ENCODE assay signal across 21 cellular contexts in the genomic region with DNA sequence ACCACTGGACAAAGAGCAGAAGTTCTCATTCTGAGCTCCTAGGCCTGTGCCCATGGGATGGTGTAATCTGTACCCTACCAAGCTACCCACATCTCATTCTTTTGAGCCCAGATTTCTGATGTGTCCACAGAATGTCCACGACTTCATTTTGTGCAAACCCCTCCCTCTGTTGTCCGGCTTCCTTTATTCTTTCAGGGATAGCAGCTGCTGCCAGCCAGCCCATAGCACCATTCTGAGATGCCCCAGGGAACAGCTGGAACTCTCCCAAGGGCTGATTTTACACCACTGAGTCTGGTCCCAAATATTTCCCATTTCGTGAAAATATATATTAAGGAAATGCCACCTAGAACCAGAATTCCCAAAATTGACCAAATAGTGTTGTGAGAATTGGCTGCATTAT.
A peak's percentile ranks its signal among the peaks of the same experiment; 100 is the strongest.
DNase-seq lines count a peak whose midpoint lies in the region; ATAC-seq and TF ChIP-seq lines count a peak whose summit lies in the region.
"Had no signal": no experiment of that assay in that cellular context is flagged by ENCODE, and none has a peak within 500 bp of the region (broad histone marks: within the 10 kb centered on the region; RNA-seq: fewer than 3 reads in every experiment).

No MANE protein-coding gene starts in this region.

- peaks cover 26% of the 10 kb centered on the region for H3K4me1 Mint-ChIP-seq in nephron
- H3K4me1 Mint-ChIP-seq: CD14-positive monocyte; CD8-positive, alpha-beta memory T cell; T-cell had no signal

- no peak for TF ChIP-seq POLR2A in erythroblast (IDR thresholded peaks at IDR 0.05; ENCODE audit: low read length)

- H3K4me3 ChIP-seq in SJCRH30, result no peak overlapping the region
- H3K4me3 ChIP-seq: A549, PC-9 had no signal

- H3K27ac Mint-ChIP-seq in nephron, result peak overlapping the region; percentile 4 to 79 (median 39)
- H3K27ac Mint-ChIP-seq: CD8-positive, alpha-beta memory T cell; T-cell had no signal

- no peaks in the 10 kb centered on the region for H3K27me3 ChIP-seq in SJCRH30

- no peak overlapping the region for H3K4me3 Mint-ChIP-seq in nephron
- H3K4me3 Mint-ChIP-seq: CD14-positive monocyte; CD8-positive, alpha-beta memory T cell; T-cell had no signal

- H3K36me3 Mint-ChIP-seq in nephron (ENCODE audit: low read depth), result no peaks in the 10 kb centered on the region
- H3K36me3 Mint-ChIP-seq: CD14-positive monocyte; CD8-positive, alpha-beta memory T cell; T-cell had no signal

- peak; percentile 38 for DNase-seq in NCI-H748 (lab: John Stamatoyannopoulos, UW; ENCODE audit: unreplicated experiment)
- DNase-seq in NCI-H748 treated with DMSO at 0.1 percent for 48 hours (lab: John Stamatoyannopoulos, UW), result no peak
- DNase-seq in SJCRH30, result peak; percentile 13 to 50
- DNase-seq in erythroblast (lab: John Stamatoyannopoulos, UW), result no peak
- DNase-seq in A172 (ENCODE audit: low spot score), result no peak
- DNase-seq: AML-193; Calu3; CD8-positive, alpha-beta memory T cell; DND-41; Karpas-422; NCI-H1105 treated with DMSO at 0.1 percent for 48 hours; NCI-H2081; PC-9; Right ventricle myocardium superior; RPMI8226; T-cell had no signal

- ATAC-seq in GM19035 (IDR thresholded peaks at IDR 0.05; ENCODE audit: unreplicated experiment), result no peak
- ATAC-seq: A549, HepG2, T-cell had no signal

- H3K36me3 ChIP-seq in SJCRH30, result no peaks in the 10 kb centered on the region

- no peaks in the 10 kb centered on the region for H3K9me3 Mint-ChIP-seq in nephron
- H3K9me3 Mint-ChIP-seq: T-cell had no signal

- no peak for TF ChIP-seq CTCF in nephron (IDR thresholded peaks at IDR 0.05; ENCODE audit: unreplicated experiment in 3 of 3)

- H3K9me3 ChIP-seq in SJCRH30 (replicated peaks), result no peaks in the 10 kb centered on the region

- peaks cover 11% of the 10 kb centered on the region; the same call in 1 of the 2 replicates for H3K4me1 ChIP-seq in SJCRH30
- H3K4me1 ChIP-seq: A549 had no signal

- no peak overlapping the region for H3K27ac ChIP-seq in SJCRH30
- H3K27ac ChIP-seq: A549, PC-9 had no signal

- no peaks in the 10 kb centered on the region for H3K27me3 Mint-ChIP-seq in nephron (ENCODE audit: low read depth)

Comparison
In these comparisons a context has a peak if more than half of its experiments do, and no peak if none do; other contexts are left out.
1. DNase-seq: peak in NCI-H748 (single experiment) and SJCRH30 (2 of 2); none in NCI-H748 treated with DMSO at 0.1 percent for 48 hours (single experiment), erythroblast (0 of 2) and A172 (single experiment).